ENCODE assay signal across 14 cellular contexts in genomic region chr17:78380370-78380769, GRCh38. TPM values are rescaled to one million over a fixed set of nuclear protein-coding genes. Genes with fewer than 3 reads are reported as not detected.
A peak's percentile ranks its signal among the peaks of the same experiment; 100 is the strongest.
DNase-seq lines count a peak whose midpoint lies in the region; ATAC-seq, FAIRE-seq and TF ChIP-seq lines count a peak whose summit lies in the region.
"Had no signal": no experiment of that assay in that cellular context is flagged by ENCODE, and none has a peak within 500 bp of the region (broad histone marks: within the 10 kb centered on the region; RNA-seq: fewer than 3 reads in every experiment).

No MANE protein-coding gene starts in this region.

- POLR2A ChIA-PET in CD8-positive, alpha-beta memory T cell (lab: Charles Lee): no interaction called here

- peak overlapping the region; percentile 58 to 93 (median 80) for H3K27ac Mint-ChIP-seq in CD8-positive, alpha-beta memory T cell
- peak overlapping the region; percentile 12 for H3K27ac Mint-ChIP-seq in chondrocyte (ENCODE audit: unreplicated experiment)

- H4K20me1 ChIP-seq in OCI-LY3 (ENCODE audit: insufficient read depth, low read length): no peaks in the 10 kb centered on the region

- peaks cover 0 to 1% of the 10 kb centered on the region in 2 donors for H3K27me3 Mint-ChIP-seq in CD8-positive, alpha-beta memory T cell
- H3K27me3 Mint-ChIP-seq in chondrocyte (ENCODE audit: low read depth): no peaks in the 10 kb centered on the region

- TF ChIP-seq POLR2A in H54 (IDR thresholded peaks at IDR 0.05; ENCODE audit: low read depth, low read length): no peak

- H3K79me2 ChIP-seq in OCI-LY3 (ENCODE audit: low read length): peaks cover 69% of the 10 kb centered on the region

- H3K4me1 ChIP-seq in CD8-positive, alpha-beta memory T cell (ENCODE audit: insufficient read depth, low read length): peaks cover 61% of the 10 kb centered on the region
- H3K4me1 ChIP-seq in OCI-LY3 (ENCODE audit: low read length) (peaks cover 75% of the 10 kb centered on the region), neutrophil (ENCODE audit: control insufficient read depth in 1 of 2, insufficient read depth in 1 of 2, low read depth in 1 of 2, low read length in 1 of 2) (peaks cover 94 to 95% of the 10 kb centered on the region in 2 experiments)

- no peaks in the 10 kb centered on the region for H3K27me3 ChIP-seq in CD8-positive, alpha-beta memory T cell (ENCODE audit: insufficient read depth, low read length, poor library complexity, severe bottlenecking)
- H3K27me3 ChIP-seq in OCI-LY3 (ENCODE audit: low read depth, low read length) (no peaks in the 10 kb centered on the region), neutrophil (no peaks in the 10 kb centered on the region), WERI-Rb-1 (ENCODE audit: insufficient read depth, low read depth, severe bottlenecking) (no peaks in the 10 kb centered on the region)

- H3K4me3 Mint-ChIP-seq in CD8-positive, alpha-beta memory T cell: peak overlapping the region; percentile 71 to 95 (median 92)
- peak overlapping the region; percentile 0 for H3K4me3 Mint-ChIP-seq in chondrocyte (ENCODE audit: unreplicated experiment)

- H3K9me3 ChIP-seq in CD8-positive, alpha-beta memory T cell (ENCODE audit: low read length): no peaks in the 10 kb centered on the region
- H3K9me3 ChIP-seq in OCI-LY3 (ENCODE audit: insufficient read depth, low read length) (no peaks in the 10 kb centered on the region), neutrophil (no peaks in the 10 kb centered on the region), WERI-Rb-1 (ENCODE audit: severe bottlenecking) (no peaks in the 10 kb centered on the region)

- H3K4me1 Mint-ChIP-seq in CD8-positive, alpha-beta memory T cell: peaks cover 57 to 63% (median 60%) of the 10 kb centered on the region in 3 donors
- H3K4me1 Mint-ChIP-seq in chondrocyte (ENCODE audit: low read depth): peaks cover 67% of the 10 kb centered on the region

- H2AFZ ChIP-seq in OCI-LY3 (ENCODE audit: low read depth, low read length): no peak overlapping the region

- peaks cover 0 to 12% (median 4%) of the 10 kb centered on the region in 3 donors for H3K36me3 Mint-ChIP-seq in CD8-positive, alpha-beta memory T cell
- no peaks in the 10 kb centered on the region for H3K36me3 Mint-ChIP-seq in chondrocyte (ENCODE audit: low read depth)

- no peaks in the 10 kb centered on the region for H3K36me3 ChIP-seq in CD8-positive, alpha-beta memory T cell (ENCODE audit: insufficient read depth, low read length)
- H3K36me3 ChIP-seq in OCI-LY3 (replicated peaks; ENCODE audit: low read depth, low read length) (peaks cover 10% of the 10 kb centered on the region), neutrophil (no peaks in the 10 kb centered on the region), WERI-Rb-1 (peaks cover 36% of the 10 kb centered on the region)

- H3K4me3 ChIP-seq in CD8-positive, alpha-beta memory T cell (ENCODE audit: low read length): no peak overlapping the region
- peak overlapping the region; percentile 100 for H3K4me3 ChIP-seq in OCI-LY3 (ENCODE audit: low read length)
- peak overlapping the region; percentile 31 to 78 for H3K4me3 ChIP-seq in neutrophil (ENCODE audit: low read depth in 1 of 2, low read length in 1 of 2)
- H3K4me3 ChIP-seq in WERI-Rb-1 (ENCODE audit: low read depth, low read length): no peak overlapping the region

- no peak overlapping the region for H3K27ac ChIP-seq in CD8-positive, alpha-beta memory T cell (ENCODE audit: low read depth, low read length)
- H3K27ac ChIP-seq in OCI-LY3 (ENCODE audit: low read length) (peak overlapping the region; percentile 97), neutrophil (peak overlapping the region; percentile 97), WERI-Rb-1 (no peak overlapping the region)
- H3K27ac ChIP-seq: KMS-11 had no signal

- H3K9ac ChIP-seq in OCI-LY3 (ENCODE audit: low read length): peak overlapping the region; percentile 87
- H3K9ac ChIP-seq: KMS-11 had no signal

- TF ChIP-seq CTCF in OCI-LY3 (IDR thresholded peaks at IDR 0.05; ENCODE audit: low read depth, low read length) (no peak), chondrocyte (IDR thresholded peaks at IDR 0.05) (no peak), neutrophil (IDR thresholded peaks at IDR 0.05) (no peak), WERI-Rb-1 (IDR thresholded peaks at IDR 0.05; ENCODE audit: low read depth, low read length) (no peak)

- FAIRE-seq in H54 (lab: Jason Lieb, UNC): no peak

- peak overlapping the region; percentile 89 for H3K4me2 ChIP-seq in OCI-LY3 (ENCODE audit: low read length)

- ATAC-seq in HG02642 (IDR thresholded peaks at IDR 0.05; ENCODE audit: poor library complexity, unreplicated experiment) (no peak), HG03135 (IDR thresholded peaks at IDR 0.05; ENCODE audit: unreplicated experiment) (no peak)
- ATAC-seq: activated CD4-positive, CD25-positive, alpha-beta regulatory T cell treated with anti-CD3 and anti-CD28 coated beads, Interleukin-2, amount 50 U/mL, for 24 hours had no signal

- no peaks in the 10 kb centered on the region for H3K9me3 Mint-ChIP-seq in CD8-positive, alpha-beta memory T cell
- no peaks in the 10 kb centered on the region for H3K9me3 Mint-ChIP-seq in chondrocyte (ENCODE audit: low read depth)

- DNase-seq in CD8-positive, alpha-beta memory T cell: no peak
- DNase-seq in chondrocyte (ENCODE audit: low spot score) (no peak), H54 (ENCODE audit: insufficient read length, low spot score) (no peak), WERI-Rb-1 (no peak)
- DNase-seq: aorta; DMS53; NCI-H2227 treated with DMSO at 0.1 percent for 48 hours; stimulated activated CD4-positive, alpha-beta T cell treated with anti-CD3 and anti-CD28 coated beads, Interleukin-1b, Interleukin-23, amount 100 ng/mL, for 48 hours had no signal

- CTCF ChIA-PET in CD8-positive, alpha-beta memory T cell (lab: Charles Lee): no interaction called here

RNA-seq across cellular contexts. Expression of gene PGS1, which starts 1.9 kb away (rescaled TPM):
- total RNA-seq in CD8-positive, alpha-beta memory T cell: 10 to 100 TPM; 48.2 to 51.5 TPM
- polyA plus RNA-seq in CD8-positive, alpha-beta memory T cell: 31.5 TPM
- total RNA-seq in chondrocyte: 22.1 to 30.4 TPM (median 22.7 TPM) in 3 replicates

RNA-seq across cellular contexts. Expression of gene SOCS3, which starts 20.5 kb away (rescaled TPM):
- 10 to 100 TPM; 26.9 to 27.4 TPM for total RNA-seq in CD8-positive, alpha-beta memory T cell
- 38.9 TPM for polyA plus RNA-seq in CD8-positive, alpha-beta memory T cell
- total RNA-seq in chondrocyte: 13.6 to 26.2 TPM (median 14.4 TPM) in 3 replicates

Comparison
In these comparisons a context has a peak if more than half of its experiments do, and no peak if none do; other contexts are left out.
1. H3K27ac ChIP-seq: peak in OCI-LY3 (single experiment) and neutrophil (single experiment); none in CD8-positive, alpha-beta memory T cell (single experiment) and WERI-Rb-1 (single experiment).
2. H3K4me3 ChIP-seq: peak in OCI-LY3 (single experiment) and neutrophil (2 of 2); none in CD8-positive, alpha-beta memory T cell (single experiment) and WERI-Rb-1 (single experiment).